ENCODE assay signal across 2 cellular contexts in the genomic region with DNA sequence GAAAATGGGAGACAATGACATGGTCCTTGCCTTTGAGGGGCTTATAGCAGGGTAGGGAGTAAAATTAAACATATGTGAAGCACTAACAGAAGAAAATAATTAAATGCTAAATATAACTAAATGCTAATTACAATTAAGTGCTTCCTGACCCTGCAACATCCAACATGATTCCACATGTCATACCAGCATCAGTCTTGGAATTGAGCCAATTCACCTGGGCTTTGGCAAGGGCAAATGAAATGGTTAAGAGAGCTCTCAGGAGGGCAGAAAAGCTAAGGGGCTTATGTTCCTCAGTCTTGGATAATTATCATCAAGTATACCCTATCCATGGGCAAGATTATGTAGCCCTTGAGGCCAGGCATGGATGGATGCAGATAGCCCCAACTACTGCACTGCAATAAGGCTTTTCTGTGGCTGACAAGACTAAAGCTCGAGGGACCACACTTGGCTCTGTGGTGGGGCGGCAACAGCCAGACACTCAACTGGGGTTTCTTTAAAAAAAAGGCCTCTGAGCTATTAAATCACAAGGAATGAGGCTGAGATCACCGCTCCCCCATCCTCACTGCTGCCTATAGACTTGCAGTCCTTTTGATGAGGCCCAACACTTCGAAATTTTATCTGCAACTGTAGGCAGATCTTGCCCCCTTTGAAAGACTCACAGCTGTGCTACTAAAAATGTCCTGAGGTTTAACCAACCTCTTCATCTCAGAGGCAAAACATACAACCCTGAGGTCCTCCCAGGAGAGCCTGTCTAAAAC.
TF ChIP-seq lines count a peak whose summit lies in the region.

No MANE protein-coding gene starts in this region.

TF ChIP-seq in SK-N-SH, 30 proteins besides CTCF, POLR2A, EP300 and RAD21 (continued from another document):
- TF ChIP-seq, protein P1, sequence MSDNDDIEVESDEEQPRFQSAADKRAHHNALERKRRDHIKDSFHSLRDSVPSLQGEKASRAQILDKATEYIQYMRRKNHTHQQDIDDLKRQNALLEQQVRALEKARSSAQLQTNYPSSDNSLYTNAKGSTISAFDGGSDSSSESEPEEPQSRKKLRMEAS (IDR thresholded peaks at IDR 0.05; ENCODE audit: low read depth): no peak
- TF ChIP-seq MXI1 (IDR thresholded peaks at IDR 0.05; ENCODE audit: low read depth, low read length): no peak
- no peak for TF ChIP-seq RFX5 (IDR thresholded peaks at IDR 0.05; ENCODE audit: low read length)
- no peak for TF ChIP-seq GATA2 (CRISPR knock-in tag; IDR thresholded peaks at IDR 0.05)
TF ChIP-seq in SK-N-SH: peak in this region for 0.

TF ChIP-seq in SK-N-SH treated with all-trans-retinoic acid at 6 μM for 48 hours, 23 proteins besides CTCF, POLR2A, EP300 and RAD21 (continued from another document):
- TF ChIP-seq, protein P2, sequence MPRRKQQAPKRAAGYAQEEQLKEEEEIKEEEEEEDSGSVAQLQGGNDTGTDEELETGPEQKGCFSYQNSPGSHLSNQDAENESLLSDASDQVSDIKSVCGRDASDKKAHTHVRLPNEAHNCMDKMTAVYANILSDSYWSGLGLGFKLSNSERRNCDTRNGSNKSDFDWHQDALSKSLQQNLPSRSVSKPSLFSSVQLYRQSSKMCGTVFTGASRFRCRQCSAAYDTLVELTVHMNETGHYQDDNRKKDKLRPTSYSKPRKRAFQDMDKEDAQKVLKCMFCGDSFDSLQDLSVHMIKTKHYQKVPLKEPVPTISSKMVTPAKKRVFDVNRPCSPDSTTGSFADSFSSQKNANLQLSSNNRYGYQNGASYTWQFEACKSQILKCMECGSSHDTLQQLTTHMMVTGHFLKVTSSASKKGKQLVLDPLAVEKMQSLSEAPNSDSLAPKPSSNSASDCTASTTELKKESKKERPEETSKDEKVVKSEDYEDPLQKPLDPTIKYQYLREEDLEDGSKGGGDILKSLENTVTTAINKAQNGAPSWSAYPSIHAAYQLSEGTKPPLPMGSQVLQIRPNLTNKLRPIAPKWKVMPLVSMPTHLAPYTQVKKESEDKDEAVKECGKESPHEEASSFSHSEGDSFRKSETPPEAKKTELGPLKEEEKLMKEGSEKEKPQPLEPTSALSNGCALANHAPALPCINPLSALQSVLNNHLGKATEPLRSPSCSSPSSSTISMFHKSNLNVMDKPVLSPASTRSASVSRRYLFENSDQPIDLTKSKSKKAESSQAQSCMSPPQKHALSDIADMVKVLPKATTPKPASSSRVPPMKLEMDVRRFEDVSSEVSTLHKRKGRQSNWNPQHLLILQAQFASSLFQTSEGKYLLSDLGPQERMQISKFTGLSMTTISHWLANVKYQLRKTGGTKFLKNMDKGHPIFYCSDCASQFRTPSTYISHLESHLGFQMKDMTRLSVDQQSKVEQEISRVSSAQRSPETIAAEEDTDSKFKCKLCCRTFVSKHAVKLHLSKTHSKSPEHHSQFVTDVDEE (CRISPR knock-in tag; IDR thresholded peaks at IDR 0.05): no peak
- TF ChIP-seq, protein P3, sequence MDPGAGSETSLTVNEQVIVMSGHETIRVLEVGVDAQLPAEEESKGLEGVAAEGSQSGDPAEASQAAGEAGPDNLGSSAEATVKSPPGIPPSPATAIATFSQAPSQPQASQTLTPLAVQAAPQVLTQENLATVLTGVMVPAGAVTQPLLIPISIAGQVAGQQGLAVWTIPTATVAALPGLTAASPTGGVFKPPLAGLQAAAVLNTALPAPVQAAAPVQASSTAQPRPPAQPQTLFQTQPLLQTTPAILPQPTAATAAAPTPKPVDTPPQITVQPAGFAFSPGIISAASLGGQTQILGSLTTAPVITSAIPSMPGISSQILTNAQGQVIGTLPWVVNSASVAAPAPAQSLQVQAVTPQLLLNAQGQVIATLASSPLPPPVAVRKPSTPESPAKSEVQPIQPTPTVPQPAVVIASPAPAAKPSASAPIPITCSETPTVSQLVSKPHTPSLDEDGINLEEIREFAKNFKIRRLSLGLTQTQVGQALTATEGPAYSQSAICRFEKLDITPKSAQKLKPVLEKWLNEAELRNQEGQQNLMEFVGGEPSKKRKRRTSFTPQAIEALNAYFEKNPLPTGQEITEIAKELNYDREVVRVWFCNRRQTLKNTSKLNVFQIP (CRISPR knock-in tag; IDR thresholded peaks at IDR 0.05; ENCODE audit: borderline replicate concordance, low read depth): no peak
- TF ChIP-seq ZFP3 (CRISPR knock-in tag; IDR thresholded peaks at IDR 0.05) (no peak), ZNF8 (CRISPR knock-in tag; IDR thresholded peaks at IDR 0.05) (no peak), ZC3H10 (CRISPR knock-in tag; IDR thresholded peaks at IDR 0.05) (no peak), ARNTL (CRISPR knock-in tag; IDR thresholded peaks at IDR 0.05; ENCODE audit: borderline replicate concordance, low read depth) (no peak)
- TF ChIP-seq, protein P4, sequence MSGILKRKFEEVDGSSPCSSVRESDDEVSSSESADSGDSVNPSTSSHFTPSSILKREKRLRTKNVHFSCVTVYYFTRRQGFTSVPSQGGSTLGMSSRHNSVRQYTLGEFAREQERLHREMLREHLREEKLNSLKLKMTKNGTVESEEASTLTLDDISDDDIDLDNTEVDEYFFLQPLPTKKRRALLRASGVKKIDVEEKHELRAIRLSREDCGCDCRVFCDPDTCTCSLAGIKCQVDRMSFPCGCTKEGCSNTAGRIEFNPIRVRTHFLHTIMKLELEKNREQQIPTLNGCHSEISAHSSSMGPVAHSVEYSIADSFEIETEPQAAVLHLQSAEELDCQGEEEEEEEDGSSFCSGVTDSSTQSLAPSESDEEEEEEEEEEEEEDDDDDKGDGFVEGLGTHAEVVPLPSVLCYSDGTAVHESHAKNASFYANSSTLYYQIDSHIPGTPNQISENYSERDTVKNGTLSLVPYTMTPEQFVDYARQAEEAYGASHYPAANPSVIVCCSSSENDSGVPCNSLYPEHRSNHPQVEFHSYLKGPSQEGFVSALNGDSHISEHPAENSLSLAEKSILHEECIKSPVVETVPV (CRISPR knock-in tag; IDR thresholded peaks at IDR 0.05): no peak
TF ChIP-seq in SK-N-SH treated with all-trans-retinoic acid at 6 μM for 48 hours: peak in this region for 0.
